Comparison of ENCODE assay signal across 8 cellular contexts in genomic region chrX:75155454-75155829, GRCh38. TPM values are rescaled to one million over a fixed set of nuclear protein-coding genes. Genes with fewer than 3 reads are reported as not detected.
DNase-seq lines count a peak whose midpoint lies in the region; ATAC-seq and TF ChIP-seq lines count a peak whose summit lies in the region.

No MANE protein-coding gene starts in this region.

- TF ChIP-seq CTCF in C4-2B (conservative IDR thresholded peaks at IDR 0.05) (no peak), WERI-Rb-1 (IDR thresholded peaks at IDR 0.05; ENCODE audit: low read depth, low read length) (no peak)

- intact Hi-C loops in sciatic nerve (cut with DNase I), result no loop called here

- POLR2A ChIA-PET in HEK293T (lab: Yijun Ruan, JAX), result no interaction called here

- H3K27ac ChIP-seq in C4-2B (peak overlapping the region; percentile 78), WERI-Rb-1 (peak overlapping the region; percentile 74; the same call in 1 of the 2 replicates)

- H3K9me3 ChIP-seq in WERI-Rb-1 (ENCODE audit: severe bottlenecking), result peaks cover 3% of the 10 kb centered on the region

- H3K4me3 ChIP-seq in WERI-Rb-1 (ENCODE audit: low read depth, low read length), result peak overlapping the region; percentile 64

- CTCF ChIA-PET in HEK293T (lab: Yijun Ruan, JAX), result no interaction called here

- no peaks in the 10 kb centered on the region for H3K36me3 ChIP-seq in WERI-Rb-1

- DNase-seq in WERI-Rb-1 (no peak), germinal center (ENCODE audit: low spot score) (peak; percentile 1), sciatic nerve (ENCODE audit: low spot score) (no peak), HEK293T (ENCODE audit: extremely low spot score) (no peak), NCI-H2171 treated with DMSO at 0.1 percent for 48 hours (lab: John Stamatoyannopoulos, UW) (no peak)

- ATAC-seq in GM19035 (IDR thresholded peaks at IDR 0.05; ENCODE audit: unreplicated experiment) (peak; percentile 48), HG03342 (IDR thresholded peaks at IDR 0.05; ENCODE audit: unreplicated experiment) (peak; percentile 21), sciatic nerve (peak; percentile 14)

- peaks cover 11% of the 10 kb centered on the region for H3K27me3 ChIP-seq in WERI-Rb-1 (ENCODE audit: insufficient read depth, low read depth, severe bottlenecking)

TF ChIP-seq in HEK293T, 16 proteins besides CTCF, POLR2A, EP300 and RAD21:
- TF ChIP-seq CTBP1 (IDR thresholded peaks at IDR 0.05; ENCODE audit: borderline replicate concordance), result no peak
- no peak for TF ChIP-seq LEF1 (IDR thresholded peaks at IDR 0.05; ENCODE audit: borderline replicate concordance)

RNA-seq across cellular contexts. Expression of gene ABCB7, which starts 0.6 kb away (rescaled TPM):
- 23.5 TPM for total RNA-seq in sciatic nerve
